In the genomic region with DNA sequence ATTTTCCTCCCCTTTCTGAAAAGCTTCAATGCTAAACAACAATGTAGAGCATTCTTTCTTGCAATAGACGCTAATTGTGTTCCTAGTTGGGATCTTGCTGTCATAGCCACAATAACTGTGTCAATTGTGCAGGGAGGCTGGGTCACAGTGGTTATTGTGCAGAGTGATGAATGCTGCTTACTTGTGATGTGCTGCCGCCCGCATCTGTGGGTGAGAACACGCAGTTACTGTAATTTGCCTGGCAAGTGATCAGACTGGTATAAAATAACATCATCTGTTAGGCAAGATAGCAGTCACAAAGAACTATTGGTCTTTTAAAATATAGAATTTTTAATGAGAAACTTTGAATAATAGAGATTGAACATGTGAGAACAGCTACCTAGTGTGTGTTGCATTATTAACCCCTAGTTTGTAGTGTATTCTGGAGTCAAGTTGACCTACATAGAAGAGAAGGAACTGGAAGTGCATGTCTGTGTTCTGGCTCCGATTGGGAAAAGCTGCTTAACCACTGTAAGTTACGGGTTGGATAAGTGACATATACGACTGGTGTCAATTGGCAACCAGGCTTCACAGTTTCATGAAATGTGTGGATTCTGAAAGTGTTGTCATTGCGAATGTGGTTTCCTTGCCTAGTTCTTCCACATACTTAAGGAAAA, we compare ENCODE assay signal across 26 cellular contexts. TPM values are rescaled to one million over a fixed set of nuclear protein-coding genes. Genes with fewer than 3 reads are reported as not detected.
DNase-seq lines count a peak whose midpoint lies in the region; ATAC-seq and TF ChIP-seq lines count a peak whose summit lies in the region.
"Had no signal": no experiment of that assay in that cellular context is flagged by ENCODE, and none has a peak within 500 bp of the region (broad histone marks: within the 10 kb centered on the region; RNA-seq: fewer than 3 reads in every experiment).

No MANE protein-coding gene starts in this region.

- H3K79me2 ChIP-seq in parathyroid adenoma: peaks cover 2% of the 10 kb centered on the region

- H3K4me1 ChIP-seq in CD8-positive, alpha-beta T cell (ENCODE audit: insufficient read depth, low read length): no peaks in the 10 kb centered on the region
- H3K4me1 ChIP-seq in parathyroid adenoma: peaks cover 6% of the 10 kb centered on the region

- H3K4me1 Mint-ChIP-seq in CD8-positive, alpha-beta T cell (ENCODE audit: low read depth): peaks cover 16% of the 10 kb centered on the region
- H3K4me1 Mint-ChIP-seq in glutamatergic neuron (ENCODE audit: low read depth, unreplicated experiment): peaks cover 43% of the 10 kb centered on the region
- H3K4me1 Mint-ChIP-seq: nephron had no signal

- no peaks in the 10 kb centered on the region for H3K9me3 Mint-ChIP-seq in CD8-positive, alpha-beta T cell
- peaks cover 6% of the 10 kb centered on the region for H3K9me3 Mint-ChIP-seq in glutamatergic neuron (ENCODE audit: unreplicated experiment)
- H3K9me3 Mint-ChIP-seq: CD4-positive, alpha-beta T cell; HFFc6; nephron; T-cell had no signal

- H3K27me3 Mint-ChIP-seq in CD8-positive, alpha-beta T cell (ENCODE audit: low read depth): no peaks in the 10 kb centered on the region
- peaks cover 4% of the 10 kb centered on the region for H3K27me3 Mint-ChIP-seq in glutamatergic neuron (ENCODE audit: unreplicated experiment)
- H3K27me3 Mint-ChIP-seq: CD4-positive, alpha-beta T cell; T-cell had no signal

- peaks cover 31% of the 10 kb centered on the region for H3K36me3 Mint-ChIP-seq in CD8-positive, alpha-beta T cell
- no peaks in the 10 kb centered on the region for H3K36me3 Mint-ChIP-seq in glutamatergic neuron (ENCODE audit: unreplicated experiment)

- CTCF ChIA-PET in CD8-positive, alpha-beta T cell (lab: Charles Lee): interaction anchor here (0.6 to 1.8 kb wide), 4 partner anchors 10 to 262 kb away, joined by 3 to 6 read pairs (median 6); no protein-coding TSS in a partner anchor

- H3K9me3 ChIP-seq in CD8-positive, alpha-beta T cell (ENCODE audit: low read length): no peaks in the 10 kb centered on the region
- H3K9me3 ChIP-seq in parathyroid adenoma (ENCODE audit: control insufficient read depth, low read length): no peaks in the 10 kb centered on the region
- H3K9me3 ChIP-seq: adrenal gland, thoracic aorta had no signal

- intact Hi-C loops in CD8-positive, alpha-beta T cell (cut with DNase I, micrococcal nuclease): no loop called here

- H3K4me2 ChIP-seq in parathyroid adenoma (ENCODE audit: low read length): no peak overlapping the region

- no peak for TF ChIP-seq CTCF in CD8-positive, alpha-beta T cell (IDR thresholded peaks at IDR 0.05)
- TF ChIP-seq CTCF in glutamatergic neuron (IDR thresholded peaks at IDR 0.05; ENCODE audit: partially characterized antibody, unreplicated experiment) (no peak), parathyroid adenoma (IDR thresholded peaks at IDR 0.05) (no peak)

- no peak for DNase-seq in CD8-positive, alpha-beta T cell
- DNase-seq in amygdala (lab: John Stamatoyannopoulos, UW): peak in 53 of 56 donors; percentile 25 to 95 (median 74)
- no peak for DNase-seq in glutamatergic neuron
- no peak for DNase-seq in T-helper 2 cell
- no peak for DNase-seq in NCI-H1092 (lab: John Stamatoyannopoulos, UW)
- no peak for DNase-seq in RKO (ENCODE audit: low spot score)
- DNase-seq: activated CD4-positive, alpha-beta T cell treated with anti-CD3 and anti-CD28 coated beads, Interleukin-2, amount 50 U/mL, for 1 hour; activated CD8-positive, alpha-beta memory T cell treated with anti-CD3 and anti-CD28 coated beads, Interleukin-2, amount 50 U/mL, for 48 hours; activated gamma-delta T cell; adrenal gland; CD4-positive, alpha-beta T cell; DMS79 treated with DMSO at 0.1 percent for 48 hours; effector memory CD4-positive, alpha-beta T cell; HFFc6; KBM-7; kidney; mesenchymal stem cell; MV-4-11; NCI-H2029 treated with DMSO at 0.1 percent for 48 hours; NCI-H510A; SHP77 treated with DMSO at 0.1 percent for 48 hours had no signal

- H3K27me3 ChIP-seq in CD8-positive, alpha-beta T cell (ENCODE audit: insufficient read depth, low read length): no peaks in the 10 kb centered on the region
- H3K27me3 ChIP-seq in parathyroid adenoma (ENCODE audit: control insufficient read depth, insufficient read depth, low read length): no peaks in the 10 kb centered on the region
- H3K27me3 ChIP-seq: adrenal gland had no signal

- POLR2A ChIA-PET in CD8-positive, alpha-beta T cell (lab: Charles Lee): interaction anchor here (0.5 kb wide), 2 partner anchors 1422 to 1657 kb away, joined by 3 read pairs; no protein-coding TSS in a partner anchor

- H3K4me3 ChIP-seq in CD8-positive, alpha-beta T cell (ENCODE audit: low read depth, low read length): no peak overlapping the region
- no peak overlapping the region for H3K4me3 ChIP-seq in parathyroid adenoma (ENCODE audit: low read depth, low read length)
- H3K4me3 ChIP-seq: adrenal gland, thoracic aorta had no signal

- H3K9ac ChIP-seq in parathyroid adenoma: no peak overlapping the region

- no peak overlapping the region for H3K4me3 Mint-ChIP-seq in CD8-positive, alpha-beta T cell
- H3K4me3 Mint-ChIP-seq in glutamatergic neuron (ENCODE audit: unreplicated experiment): peak overlapping the region; percentile 35
- H3K4me3 Mint-ChIP-seq: CD4-positive, alpha-beta T cell; HFFc6; nephron; T-cell had no signal

- peak overlapping the region; percentile 10 for H3K27ac Mint-ChIP-seq in CD8-positive, alpha-beta T cell
- peak overlapping the region; percentile 91 for H3K27ac Mint-ChIP-seq in glutamatergic neuron (ENCODE audit: unreplicated experiment)
- H3K27ac Mint-ChIP-seq: HFFc6, nephron, T-cell had no signal

- H2AFZ ChIP-seq in parathyroid adenoma: no peak overlapping the region

- peaks cover 4% of the 10 kb centered on the region for H3K36me3 ChIP-seq in CD8-positive, alpha-beta T cell (ENCODE audit: insufficient read depth, low read length)
- H3K36me3 ChIP-seq in parathyroid adenoma (ENCODE audit: control insufficient read depth, insufficient read depth, low read length): no peaks in the 10 kb centered on the region
- H3K36me3 ChIP-seq: adrenal gland, thoracic aorta had no signal

- no peak overlapping the region for H3K27ac ChIP-seq in CD8-positive, alpha-beta T cell (ENCODE audit: low read depth, low read length)
- peak overlapping the region; percentile 37 for H3K27ac ChIP-seq in parathyroid adenoma
- H3K27ac ChIP-seq: adrenal gland, thoracic aorta had no signal

- ATAC-seq in CD8-positive, alpha-beta T cell: no peak
- no peak for ATAC-seq in HG02623 (IDR thresholded peaks at IDR 0.05; ENCODE audit: unreplicated experiment)
- ATAC-seq: T-cell had no signal

RNA-seq across cellular contexts. Expression of gene SLAIN1, which starts 43.6 kb away (rescaled TPM):
- total RNA-seq in CD8-positive, alpha-beta T cell: 10 to 100 TPM; 35.4 to 36.4 TPM
- total RNA-seq in glutamatergic neuron (ENCODE audit: unreplicated experiment): 120 TPM

Comparison
In these comparisons a context has a peak if more than half of its experiments do, and no peak if none do; other contexts are left out.
1. DNase-seq: peak in amygdala (53 of 56); none in CD8-positive, alpha-beta T cell (0 of 7), glutamatergic neuron (single experiment), T-helper 2 cell (0 of 5), NCI-H1092 (single experiment) and RKO (single experiment).